In the genomic region with DNA sequence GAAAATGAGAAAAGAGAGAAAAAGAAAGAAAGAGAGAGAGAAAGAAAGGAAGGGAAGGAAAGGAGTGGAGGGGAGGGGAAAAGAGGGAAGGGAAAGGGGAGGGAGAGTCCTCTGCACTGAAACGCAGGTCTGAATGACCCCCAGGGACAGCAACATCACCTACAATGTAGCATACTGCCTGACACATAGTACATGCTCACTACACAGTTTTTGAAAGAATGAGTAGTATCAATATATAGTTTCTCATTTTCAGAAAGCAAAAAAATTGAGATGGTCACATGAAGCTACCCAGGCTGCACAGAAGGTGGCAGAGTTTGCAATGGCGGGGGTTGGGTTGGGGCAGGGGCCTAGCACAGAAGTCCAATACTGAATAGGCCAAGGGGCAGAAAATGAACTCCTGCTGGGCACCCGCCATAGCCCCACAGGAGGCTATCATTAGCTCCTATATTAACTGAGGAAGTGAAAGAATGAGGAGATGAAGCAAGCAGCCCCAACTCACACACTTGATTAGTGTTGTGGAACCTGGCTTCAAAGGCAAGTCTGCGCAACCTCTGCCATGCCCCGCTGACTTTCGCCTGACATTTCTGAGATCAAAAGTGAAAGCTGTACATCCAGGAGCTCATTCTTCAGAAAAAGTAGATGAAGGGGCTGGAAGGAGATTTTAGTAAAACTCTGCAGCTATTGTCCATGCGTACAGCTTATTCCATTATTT, we compare ENCODE assay signal across 9 cellular contexts.
DNase-seq lines count a peak whose midpoint lies in the region; ATAC-seq and TF ChIP-seq lines count a peak whose summit lies in the region.
"Had no signal": no experiment of that assay in that cellular context is flagged by ENCODE, and none has a peak within 500 bp of the region (broad histone marks: within the 10 kb centered on the region; RNA-seq: fewer than 3 reads in every experiment).

No MANE protein-coding gene starts in this region.

- peak; percentile 36 for TF ChIP-seq POLR2A in GM18505 (IDR thresholded peaks at IDR 0.05; ENCODE audit: borderline replicate concordance, extremely low read depth, insufficient read depth, insufficient read length)

- DNase-seq in glomerular visceral epithelial cell (ENCODE audit: extremely low spot score) = peak; percentile 81
- no peak for DNase-seq in sciatic nerve (ENCODE audit: low spot score)
- no peak for DNase-seq in cerebellum (ENCODE audit: low spot score)
- no peak for DNase-seq in NCI-H446 treated with DMSO at 0.1 percent for 48 hours (lab: John Stamatoyannopoulos, UW)
- DNase-seq in amniotic stem cell (lab: John Stamatoyannopoulos, UW) = no peak
- DNase-seq: SJCRH30 had no signal

- intact Hi-C loops in sciatic nerve (cut with DNase I) = no loop called here

- peak; percentile 79 for ATAC-seq in GM18505 (IDR thresholded peaks at IDR 0.05; ENCODE audit: unreplicated experiment)
- peak; percentile 76 for ATAC-seq in GM21529 (IDR thresholded peaks at IDR 0.05; ENCODE audit: unreplicated experiment)
- peak; percentile 84 for ATAC-seq in HG03521 (IDR thresholded peaks at IDR 0.05; ENCODE audit: unreplicated experiment)
- ATAC-seq in sciatic nerve = no peak
